ENCODE assay signal across 13 cellular contexts in the genomic region with DNA sequence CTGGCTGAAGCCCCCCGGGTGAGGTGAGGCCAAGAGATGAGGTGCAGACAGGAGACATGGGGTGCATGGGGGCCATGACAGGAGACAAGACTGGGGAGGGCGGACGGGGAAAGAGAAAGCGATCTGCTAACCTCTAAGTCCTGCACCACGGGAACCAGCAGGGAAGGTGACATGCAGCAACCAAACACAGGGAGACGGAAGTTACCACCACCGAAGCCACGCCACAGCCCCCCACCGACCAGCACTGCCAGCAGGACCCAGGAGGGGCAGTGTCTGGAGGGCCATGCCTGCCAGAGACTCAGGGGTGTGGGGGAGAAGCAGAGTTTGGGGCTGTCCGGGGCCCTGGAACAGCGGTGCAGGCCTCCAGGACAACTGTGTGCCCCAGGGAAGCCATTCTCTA. TPM values are rescaled to one million over a fixed set of nuclear protein-coding genes. Genes with fewer than 3 reads are reported as not detected.
"Had no signal": no experiment of that assay in that cellular context is flagged by ENCODE, and none has a peak within 500 bp of the region (broad histone marks: within the 10 kb centered on the region; RNA-seq: fewer than 3 reads in every experiment).

No MANE protein-coding gene starts in this region.

- H3K27ac ChIP-seq: right atrium auricular region, upper lobe of left lung had no signal

- H3K27ac Mint-ChIP-seq: activated naive CD4-positive, alpha-beta T cell treated with anti-CD3 and anti-CD28 coated beads, Interleukin-2, amount 10 ng/mL, durations not matched to agents 7 days and 5 days; activated T-helper 2 cell treated with anti-CD3 and anti-CD28 coated beads, Interferon-gamma antibody, Interleukin-2, Interleukin-4, amounts not matched to agents 10 μg/mL and 5 μg/mL and 100 μg/mL, durations not matched to agents 14 hours and 24 hours and 36 hours; stimulated activated memory B cell treated with anti-CD40 and anti-IgM and Interleukin-4, amounts not matched to agents 10 μg/mL and 1 μg/mL and 100 μg/mL, for 72 hours had no signal

- H3K4me1 Mint-ChIP-seq: activated naive CD4-positive, alpha-beta T cell treated with anti-CD3 and anti-CD28 coated beads, Interleukin-2, amount 10 ng/mL, durations not matched to agents 7 days and 5 days; stimulated activated memory B cell treated with anti-CD40 and anti-IgM and Interleukin-4, amounts not matched to agents 10 μg/mL and 1 μg/mL and 100 μg/mL, for 72 hours had no signal

- H3K9me3 Mint-ChIP-seq: activated naive CD4-positive, alpha-beta T cell treated with anti-CD3 and anti-CD28 coated beads, Interleukin-2, amount 10 ng/mL, durations not matched to agents 7 days and 5 days; activated T-helper 2 cell treated with anti-CD3 and anti-CD28 coated beads, Interferon-gamma antibody, Interleukin-2, Interleukin-4, amounts not matched to agents 10 μg/mL and 5 μg/mL and 100 μg/mL, durations not matched to agents 14 hours and 24 hours and 36 hours; stimulated activated memory B cell treated with anti-CD40 and anti-IgM and Interleukin-4, amounts not matched to agents 10 μg/mL and 1 μg/mL and 100 μg/mL, for 72 hours had no signal

- DNase-seq: activated CD4-positive, alpha-beta T cell treated with anti-CD3 and anti-CD28 coated beads for 1 hour; activated naive CD4-positive, alpha-beta T cell treated with anti-CD3 and anti-CD28 coated beads, Interleukin-2, amount 10 ng/mL, durations not matched to agents 7 days and 5 days; central memory CD4-positive, alpha-beta T cell; cortex of kidney; effector memory CD4-positive, alpha-beta T cell; hippocampal formation; kidney glomerular epithelial cell; T-helper 9 cell; upper lobe of left lung had no signal

- H3K4me3 Mint-ChIP-seq: activated naive CD4-positive, alpha-beta T cell treated with anti-CD3 and anti-CD28 coated beads, Interleukin-2, amount 10 ng/mL, durations not matched to agents 7 days and 5 days; stimulated activated memory B cell treated with anti-CD40 and anti-IgM and Interleukin-4, amounts not matched to agents 10 μg/mL and 1 μg/mL and 100 μg/mL, for 72 hours had no signal

- H3K4me3 ChIP-seq: right atrium auricular region, upper lobe of left lung had no signal

- ATAC-seq: stimulated activated memory B cell treated with anti-CD40 and anti-IgM and Interleukin-4, amounts not matched to agents 10 μg/mL and 1 μg/mL and 100 μg/mL, for 72 hours had no signal

- H3K27me3 Mint-ChIP-seq: activated naive CD4-positive, alpha-beta T cell treated with anti-CD3 and anti-CD28 coated beads, Interleukin-2, amount 10 ng/mL, durations not matched to agents 7 days and 5 days; stimulated activated memory B cell treated with anti-CD40 and anti-IgM and Interleukin-4, amounts not matched to agents 10 μg/mL and 1 μg/mL and 100 μg/mL, for 72 hours had no signal

- H3K27me3 ChIP-seq: right atrium auricular region, upper lobe of left lung had no signal

- H3K9me3 ChIP-seq: right atrium auricular region, upper lobe of left lung had no signal

- H3K4me1 ChIP-seq: right atrium auricular region, upper lobe of left lung had no signal

RNA-seq across cellular contexts. Expression of a gene that starts 14.1 kb away (rescaled TPM):
- total RNA-seq: SK-MEL-5 had no signal
